Comparison of ENCODE assay signal across 8 cellular contexts in genomic region chr9:128026255-128027165, GRCh38. TPM values are rescaled to one million over a fixed set of nuclear protein-coding genes. Genes with fewer than 3 reads are reported as not detected.
DNase-seq lines count a peak whose midpoint lies in the region; ATAC-seq, FAIRE-seq and TF ChIP-seq lines count a peak whose summit lies in the region.

No MANE protein-coding gene starts in this region.

- no peak overlapping the region for H3K4me2 ChIP-seq in IMR-90 (ENCODE audit: low read depth, low read length)

- TF ChIP-seq CTCF in IMR-90 (conservative IDR thresholded peaks at IDR 0.05; ENCODE audit: low read depth, low read length) (no peak), liver (IDR thresholded peaks at IDR 0.05; ENCODE audit: low read depth, low read length, missing input control) (no peak)

- no peak overlapping the region for H3K4me3 ChIP-seq in IMR-90 (ENCODE audit: insufficient read depth, low read depth, low read length)
- H3K4me3 ChIP-seq in liver (ENCODE audit: low read depth in 1 of 3, low read length in 3 of 3), result no peak overlapping the region

- no peak overlapping the region; the same call in 1 of the 2 replicates for H4K91ac ChIP-seq in IMR-90 (ENCODE audit: insufficient read depth, low read depth, low read length)

- WGBS in IMR-90 (ENCODE audit: extremely low coverage in 2 of 2, insufficient read length in 1 of 2), 2 experiments, result 92% methylated on average over 8 of the region's 19 CpGs; no CpG with 5 or more reads in 1 of the 2 experiments
- WGBS in liver, result 72% methylated on average over 19 of the region's 19 CpGs

- H3K36me3 ChIP-seq in IMR-90 (ENCODE audit: control insufficient read depth, insufficient read depth, low read length) (no peaks in the 10 kb centered on the region), liver (ENCODE audit: control insufficient read depth in 4 of 4, insufficient read depth in 3 of 4, low read depth in 1 of 4, low read length in 3 of 4) (no peaks in the 10 kb centered on the region)

- H3K27me3 ChIP-seq in IMR-90 (ENCODE audit: control insufficient read depth, insufficient read depth, low read length) (no peaks in the 10 kb centered on the region), liver (ENCODE audit: control insufficient read depth in 4 of 4, insufficient read depth in 4 of 4, low read length in 3 of 4) (no peaks in the 10 kb centered on the region)

- H3K4me1 ChIP-seq in IMR-90 (ENCODE audit: control insufficient read depth, insufficient read depth, low read length) (peaks cover 4% of the 10 kb centered on the region; the same call in 1 of the 2 replicates), liver (ENCODE audit: control insufficient read depth in 4 of 4, insufficient read depth in 4 of 4, low read length in 3 of 4) (peaks cover 2 to 13% (median 8%) of the 10 kb centered on the region in 4 donors)

- H3K9me3 Mint-ChIP-seq in activated CD8-positive, alpha-beta memory T cell treated with anti-CD3 and anti-CD28 coated beads, Interleukin-2, amount 10 ng/mL, durations not matched to agents 7 days and 5 days (ENCODE audit: low read depth), result no peaks in the 10 kb centered on the region

- no peak overlapping the region for H3K18ac ChIP-seq in IMR-90 (ENCODE audit: low read depth, low read length)

- H3K14ac ChIP-seq in IMR-90 (replicated peaks; ENCODE audit: low read depth, low read length), result 0 out of 2 replicates have a peak overlapping the region, but pooled peaks have one; percentile 14

- intact Hi-C loops in IMR-90 (cut with micrococcal nuclease), result no loop called here

- peak overlapping the region; percentile 95 for H3K27ac Mint-ChIP-seq in activated CD8-positive, alpha-beta memory T cell treated with anti-CD3 and anti-CD28 coated beads, Interleukin-2, amount 10 ng/mL, durations not matched to agents 7 days and 5 days

- H2AFZ ChIP-seq in IMR-90 (replicated peaks; ENCODE audit: low read length, poor library complexity), result peak overlapping the region; percentile 63

- H3K23ac ChIP-seq in IMR-90 (ENCODE audit: low read depth, low read length), result no peak overlapping the region

- H4K5ac ChIP-seq in IMR-90 (ENCODE audit: low read depth, low read length), result no peak overlapping the region

- no peak overlapping the region for H2AK5ac ChIP-seq in IMR-90 (ENCODE audit: low read depth, low read length)

- H3K79me1 ChIP-seq in IMR-90 (ENCODE audit: low read depth in 1 of 2, low read length in 2 of 2), result no peaks in the 10 kb centered on the region

- no TSS peak for BruUV-seq in IMR-90 (replicated peaks; lab: Mats Ljungman, UMichigan)

- no peak for TF ChIP-seq RAD21 in IMR-90 (IDR thresholded peaks at IDR 0.05; ENCODE audit: low read length)
- no peak for TF ChIP-seq RAD21 in liver (IDR thresholded peaks at IDR 0.05)

- in situ Hi-C loops in IMR-90 (cut with MboI; ENCODE audit: low sequenced_read_pairs), result no loop called here

- H3K27ac ChIP-seq in IMR-90 (ENCODE audit: insufficient read depth, low read length), result no peak overlapping the region
- H3K27ac ChIP-seq in liver (ENCODE audit: low read depth in 1 of 2, low read length in 2 of 2), result peak overlapping the region; percentile 11 to 73

- no peak overlapping the region for H2BK15ac ChIP-seq in IMR-90 (ENCODE audit: low read depth, low read length)

- dilution Hi-C loops in IMR-90 (cut with HindIII; ENCODE audit: low sequenced_read_pairs, unreplicated experiment), result no loop called here

- POLR2A ChIA-PET in IMR-90 (lab: Charles Lee; ENCODE audit: unreplicated experiment), result no interaction called here

- no peak overlapping the region for H3K56ac ChIP-seq in IMR-90 (ENCODE audit: extremely low read depth, insufficient read depth, low read length)

- H3K36me3 Mint-ChIP-seq in activated CD8-positive, alpha-beta memory T cell treated with anti-CD3 and anti-CD28 coated beads, Interleukin-2, amount 10 ng/mL, durations not matched to agents 7 days and 5 days, result peaks cover 5% of the 10 kb centered on the region

- no peak overlapping the region for H2BK5ac ChIP-seq in IMR-90 (ENCODE audit: low read depth, low read length, poor library complexity, severe bottlenecking)

- H3K9me3 ChIP-seq in IMR-90 (ENCODE audit: control insufficient read depth, insufficient read depth, low read length), result no peaks in the 10 kb centered on the region
- H3K9me3 ChIP-seq in liver (ENCODE audit: control insufficient read depth in 4 of 4, low read length in 3 of 4), result no peaks in the 10 kb centered on the region

- ATAC-seq in IMR-90 (ENCODE audit: low read depth), result peak; percentile 35
- ATAC-seq in activated CD8-positive, alpha-beta memory T cell treated with anti-CD3 and anti-CD28 coated beads, Interleukin-2, amount 10 ng/mL, durations not matched to agents 7 days and 5 days, result peak; percentile 69
- no peak for ATAC-seq in HG02623 (IDR thresholded peaks at IDR 0.05; ENCODE audit: unreplicated experiment)

- peaks cover 3% of the 10 kb centered on the region for H3K27me3 Mint-ChIP-seq in activated CD8-positive, alpha-beta memory T cell treated with anti-CD3 and anti-CD28 coated beads, Interleukin-2, amount 10 ng/mL, durations not matched to agents 7 days and 5 days

- CTCF ChIA-PET in IMR-90 (lab: Yijun Ruan, JAX), result interaction anchor here (0.7 kb wide), 1 partner anchor 15 kb away, joined by 3 read pairs; no protein-coding TSS in a partner anchor
- CTCF ChIA-PET in activated CD8-positive, alpha-beta memory T cell treated with anti-CD3 and anti-CD28 coated beads, Interleukin-2, amount 10 ng/mL, durations not matched to agents 7 days and 5 days (lab: Charles Lee), result interaction anchor here (0.7 to 21.1 kb wide), 15 partner anchors 9 to 106 kb away, joined by 3 to 347 read pairs (median 4); partner anchors contain the start of genes EEIG1, NAIF1 and SLC25A25

- H3K4ac ChIP-seq in IMR-90 (ENCODE audit: low read depth, low read length), result peak overlapping the region; percentile 13; the same call in 1 of the 2 replicates

- H2BK20ac ChIP-seq in IMR-90 (ENCODE audit: low read depth, low read length), result no peak overlapping the region

- no peak for TF ChIP-seq POLR2A in GM12891 (IDR thresholded peaks at IDR 0.05; ENCODE audit: low read depth, low read length)
- TF ChIP-seq POLR2A in IMR-90 (IDR thresholded peaks at IDR 0.05; ENCODE audit: low read depth, low read length), result no peak

- FAIRE-seq in GM12891 (lab: Jason Lieb, UNC), result peak; percentile 93

- peak overlapping the region; percentile 51 for H2AK9ac ChIP-seq in IMR-90 (replicated peaks; ENCODE audit: low read depth, low read length, poor library complexity)

- H3K4me1 Mint-ChIP-seq in activated CD8-positive, alpha-beta memory T cell treated with anti-CD3 and anti-CD28 coated beads, Interleukin-2, amount 10 ng/mL, durations not matched to agents 7 days and 5 days, result peaks cover 91% of the 10 kb centered on the region

- DNase-seq in GM12891 (ENCODE audit: insufficient read length, low spot score) (peak; percentile 57), IMR-90 (no peak), NCI-H1048 (lab: John Stamatoyannopoulos, UW) (no peak), HuH-7 (ENCODE audit: low spot score) (no peak)
- DNase-seq in activated CD8-positive, alpha-beta memory T cell treated with anti-CD3 and anti-CD28 coated beads, Interleukin-2, amount 10 ng/mL, durations not matched to agents 7 days and 5 days, result peak; percentile 93
- DNase-seq in stimulated activated naive CD4-positive, alpha-beta T cell treated with Interleukin-2 at 50 U/mL for 16 hours (lab: John Stamatoyannopoulos, UW), result peak; percentile 75

- H4K20me1 ChIP-seq in IMR-90 (ENCODE audit: insufficient read depth, low read length), result no peaks in the 10 kb centered on the region

- H2BK120ac ChIP-seq in IMR-90 (ENCODE audit: low read depth, low read length), result no peak overlapping the region

- peak overlapping the region; percentile 31 for H3K4me3 Mint-ChIP-seq in activated CD8-positive, alpha-beta memory T cell treated with anti-CD3 and anti-CD28 coated beads, Interleukin-2, amount 10 ng/mL, durations not matched to agents 7 days and 5 days

- H3K9ac ChIP-seq in IMR-90 (ENCODE audit: low read depth, low read length), result peak overlapping the region; percentile 18; the same call in 1 of the 2 replicates
- no peak overlapping the region for H3K9ac ChIP-seq in liver (ENCODE audit: low read depth in 1 of 2, low read length in 2 of 2)

- peak overlapping the region in 1 of 2 experiments; percentile 59; a peak in 1 of 4 replicates for H4K8ac ChIP-seq in IMR-90 (ENCODE audit: low read depth in 2 of 2, low read length in 2 of 2)

- H3K9me1 ChIP-seq in IMR-90 (ENCODE audit: insufficient read depth, low read length), result 0 out of 2 replicates have a peak, but pooled peaks cover 2% of the 10 kb centered on the region

RNA-seq across cellular contexts. Expression of gene NAIF1, which starts 40.6 kb away (rescaled TPM):
- polyA plus RNA-seq in GM12891 (2012; ENCODE audit: low read depth, missing spikeins), result 7.0 TPM
- total RNA-seq in IMR-90 (2012; rRNA removed) (8.3 and 9.7 TPM in 2 replicates), liver (1 to 10 TPM; 4.6 to 6.5 TPM)
- polyA plus RNA-seq in IMR-90 (2012; rRNA removed) (10.1 and 10.4 TPM in 2 replicates), liver (1 to 10 TPM; 2.5 to 4.8 TPM)
- polyA plus RNA-seq in IMR-90 (2012; cell fraction: cytosol; rRNA removed), result 7.8 and 9.2 TPM in 2 replicates
- polyA plus RNA-seq in IMR-90 (2012; cell fraction: nucleus; rRNA removed; ENCODE audit: low replicate concordance), result 3.5 and 5.6 TPM in 2 replicates
- 10 to 100 TPM; 13.8 to 16.7 TPM for total RNA-seq in activated CD8-positive, alpha-beta memory T cell treated with anti-CD3 and anti-CD28 coated beads, Interleukin-2, amount 10 ng/mL, durations not matched to agents 7 days and 5 days

RNA-seq across cellular contexts. Expression of gene SLC25A25, which starts 41.5 kb away (rescaled TPM):
- 5.1 TPM for polyA plus RNA-seq in GM12891 (2012; ENCODE audit: low read depth, missing spikeins)
- total RNA-seq in IMR-90 (2012; rRNA removed), result 17.9 and 20.3 TPM in 2 replicates
- 14.0 and 19.1 TPM in 2 replicates for polyA plus RNA-seq in IMR-90 (2012; rRNA removed)
- polyA plus RNA-seq in IMR-90 (2012; cell fraction: cytosol; rRNA removed), result 11.0 and 16.7 TPM in 2 replicates
- polyA plus RNA-seq in IMR-90 (2012; cell fraction: nucleus; rRNA removed; ENCODE audit: low replicate concordance), result 61.0 and 98.5 TPM in 2 replicates
- total RNA-seq in activated CD8-positive, alpha-beta memory T cell treated with anti-CD3 and anti-CD28 coated beads, Interleukin-2, amount 10 ng/mL, durations not matched to agents 7 days and 5 days, result 10 to 100 TPM; 16.5 to 18.1 TPM
- total RNA-seq in liver, result 10 to 100 TPM; 21.7 to 74.6 TPM
- polyA plus RNA-seq in liver, result 10 to 100 TPM; 35.4 to 43.2 TPM

RNA-seq across cellular contexts. Expression of gene EEIG1, which starts 45.7 kb away (rescaled TPM):
- 26.9 TPM for polyA plus RNA-seq in GM12891 (2012; ENCODE audit: low read depth, missing spikeins)
- 1.1 TPM in 2 replicates for total RNA-seq in IMR-90 (2012; rRNA removed)
- 17.5 and 23.2 TPM in 2 replicates for polyA plus RNA-seq in IMR-90 (2012; rRNA removed)
- polyA plus RNA-seq in IMR-90 (2012; cell fraction: cytosol; rRNA removed), result 10.6 and 14.3 TPM in 2 replicates
- polyA plus RNA-seq in IMR-90 (2012; cell fraction: nucleus; rRNA removed; ENCODE audit: low replicate concordance), result 21.3 and 38.9 TPM in 2 replicates
- total RNA-seq in activated CD8-positive, alpha-beta memory T cell treated with anti-CD3 and anti-CD28 coated beads, Interleukin-2, amount 10 ng/mL, durations not matched to agents 7 days and 5 days, result 100 to 1,000 TPM in 1 of 2 experiments, 10 to 100 TPM in 1; 60.8 to 116 TPM
- 10 to 100 TPM in 1 of 2 donors, 1 to 10 TPM in 1; 4.9 to 14.3 TPM for total RNA-seq in liver
- 10 to 100 TPM in 1 of 2 donors, 1 to 10 TPM in 1; 6.7 to 11.2 TPM for polyA plus RNA-seq in liver

Comparison
In these comparisons a context has a peak if more than half of its experiments do, and no peak if none do; other contexts are left out.
1. DNase-seq: peak in GM12891 (single experiment), activated CD8-positive, alpha-beta memory T cell treated with anti-CD3 and anti-CD28 coated beads, Interleukin-2, amount 10 ng/mL, durations not matched to agents 7 days and 5 days (single experiment) and stimulated activated naive CD4-positive, alpha-beta T cell treated with Interleukin-2 at 50 U/mL for 16 hours (single experiment); none in IMR-90 (single experiment), NCI-H1048 (single experiment) and HuH-7 (single experiment).
2. RNA of gene EEIG1, which starts 45.7 kb away (total RNA-seq): 60.8 to 116 TPM in activated CD8-positive, alpha-beta memory T cell treated with anti-CD3 and anti-CD28 coated beads, Interleukin-2, amount 10 ng/mL, durations not matched to agents 7 days and 5 days; 4.9 to 14.3 TPM in liver and 1.1 TPM in IMR-90; every median in the first group is over 4 times any median in the second.